2 cellular contexts compared by ENCODE assay signal in genomic region chr6:132058975-132059374, GRCh38.
TF ChIP-seq lines count a peak whose summit lies in the region.

No MANE protein-coding gene starts in this region.

TF ChIP-seq in SK-N-SH, 30 proteins besides CTCF, POLR2A, EP300 and RAD21 (continued from another document):
- no peak for TF ChIP-seq ZBTB33 (IDR thresholded peaks at IDR 0.05; ENCODE audit: borderline replicate concordance, low read depth)

TF ChIP-seq in SK-N-SH treated with all-trans-retinoic acid at 6 μM for 48 hours, 23 proteins besides CTCF, POLR2A, EP300 and RAD21 (continued from another document):
- no peak for TF ChIP-seq CREB5 (CRISPR knock-in tag; IDR thresholded peaks at IDR 0.05; ENCODE audit: low read depth)
- no peak for TF ChIP-seq RARB (CRISPR knock-in tag; IDR thresholded peaks at IDR 0.05)
- no peak for TF ChIP-seq CSDC2 (CRISPR knock-in tag; IDR thresholded peaks at IDR 0.05)
- TF ChIP-seq ARNTL (CRISPR knock-in tag; IDR thresholded peaks at IDR 0.05; ENCODE audit: borderline replicate concordance, low read depth): no peak
- TF ChIP-seq POU6F1 (CRISPR knock-in tag; IDR thresholded peaks at IDR 0.05; ENCODE audit: borderline replicate concordance, low read depth): no peak
- TF ChIP-seq ZC3H10 (CRISPR knock-in tag; IDR thresholded peaks at IDR 0.05): no peak
- no peak for TF ChIP-seq TOX (CRISPR knock-in tag; IDR thresholded peaks at IDR 0.05; ENCODE audit: borderline replicate concordance)
